In the genomic region with DNA sequence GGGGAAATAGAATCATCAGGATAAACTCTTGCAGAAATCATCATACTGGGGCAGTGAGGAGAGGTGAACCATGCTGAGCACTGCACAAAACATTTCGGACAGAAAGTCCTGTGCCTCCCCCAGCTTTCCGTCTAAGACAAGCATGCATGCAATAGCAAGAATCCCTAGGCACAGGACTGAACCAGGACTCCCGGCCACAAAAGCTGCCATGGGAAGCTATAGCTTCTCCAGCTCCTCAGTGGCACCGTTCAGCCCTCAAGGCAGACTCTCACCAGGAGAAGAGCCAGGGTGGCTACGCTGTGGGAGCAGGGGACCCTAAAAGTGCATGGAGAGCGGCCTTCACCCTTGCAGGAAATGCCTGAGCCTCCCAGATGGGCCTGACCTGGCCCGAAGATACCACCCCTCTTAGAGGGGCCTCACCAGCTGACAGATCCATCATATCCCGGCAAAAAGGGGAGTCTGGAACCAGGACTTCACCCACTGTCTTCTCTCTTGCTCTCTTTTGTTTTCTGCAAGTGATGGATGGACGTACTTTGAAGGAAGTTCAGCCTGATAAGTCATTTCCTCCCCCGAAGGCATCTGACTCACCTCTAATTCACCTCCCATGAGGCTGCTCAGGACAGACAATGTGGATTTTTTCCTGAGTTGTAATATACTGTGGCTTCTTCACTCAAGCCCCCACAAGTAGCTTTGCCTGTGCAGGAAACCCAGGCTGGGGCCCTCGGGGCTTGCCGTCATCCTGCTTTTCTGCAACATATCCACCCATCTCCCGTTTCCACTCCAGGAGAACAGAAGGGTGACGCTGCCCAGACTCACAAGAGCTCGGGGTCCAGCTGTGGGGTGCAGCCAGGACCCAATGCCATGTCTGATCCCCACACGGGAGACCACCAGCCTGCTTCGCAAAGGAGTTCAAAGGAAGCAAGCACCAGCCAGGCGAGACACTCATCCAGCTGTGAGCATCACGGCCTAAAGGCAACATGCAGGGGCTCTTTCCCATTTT, we compare ENCODE assay signal across 1 cellular context.
TF ChIP-seq lines count a peak whose summit lies in the region.

No MANE protein-coding gene starts in this region.

TF ChIP-seq in endothelial cell of umbilical vein, 7 proteins besides CTCF, POLR2A, EP300 and RAD21 (continued from another document):
- TF ChIP-seq, protein P1, sequence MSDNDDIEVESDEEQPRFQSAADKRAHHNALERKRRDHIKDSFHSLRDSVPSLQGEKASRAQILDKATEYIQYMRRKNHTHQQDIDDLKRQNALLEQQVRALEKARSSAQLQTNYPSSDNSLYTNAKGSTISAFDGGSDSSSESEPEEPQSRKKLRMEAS (IDR thresholded peaks at IDR 0.05; ENCODE audit: insufficient read depth, insufficient read length): no peak
- TF ChIP-seq FOS (IDR thresholded peaks at IDR 0.05; ENCODE audit: borderline replicate concordance, insufficient read depth, low read length) (peak; percentile 93), GATA2 (IDR thresholded peaks at IDR 0.05; ENCODE audit: insufficient read depth, insufficient read length, low read depth, low read length) (peak; percentile 25), MYC (IDR thresholded peaks at IDR 0.05; ENCODE audit: low read depth, low read length) (no peak)
